Comparison of ENCODE assay signal across 8 cellular contexts in genomic region chr17:28743243-28744103, GRCh38. TPM values are rescaled to one million over a fixed set of nuclear protein-coding genes. Genes with fewer than 3 reads are reported as not detected.
DNase-seq lines count a peak whose midpoint lies in the region; ATAC-seq lines count a peak whose summit lies in the region.

TSS of gene TRAF4 (plus strand) at chr17:28744011. CDS start at chr17:28744113, 102 bp downstream.

- peaks cover 2% of the 10 kb centered on the region for H3K9me3 Mint-ChIP-seq in activated CD4-positive, alpha-beta T cell treated with anti-CD3 and anti-CD28 coated beads, Interleukin-2, amount 10 ng/mL, durations not matched to agents 7 days and 5 days
- H3K9me3 Mint-ChIP-seq in dendritic cell treated with granulocyte-macrophage colony-stimulating factor and Interleukin-4, amounts not matched to agents 40 ng/mL and 50 ng/mL, for 4 days: no peaks in the 10 kb centered on the region

- H3K27me3 Mint-ChIP-seq in activated CD4-positive, alpha-beta T cell treated with anti-CD3 and anti-CD28 coated beads, Interleukin-2, amount 10 ng/mL, durations not matched to agents 7 days and 5 days: no peaks in the 10 kb centered on the region
- peaks cover 18% of the 10 kb centered on the region for H3K27me3 Mint-ChIP-seq in dendritic cell treated with granulocyte-macrophage colony-stimulating factor and Interleukin-4, amounts not matched to agents 40 ng/mL and 50 ng/mL, for 4 days

- peak within 1 kb of the TSS; percentile 94 for H3K27ac Mint-ChIP-seq in activated CD4-positive, alpha-beta T cell treated with anti-CD3 and anti-CD28 coated beads, Interleukin-2, amount 10 ng/mL, durations not matched to agents 7 days and 5 days
- H3K27ac Mint-ChIP-seq in dendritic cell treated with granulocyte-macrophage colony-stimulating factor and Interleukin-4, amounts not matched to agents 40 ng/mL and 50 ng/mL, for 4 days: peak within 1 kb of the TSS; percentile 85

- peaks cover 42% of the 10 kb centered on the region for H3K4me1 Mint-ChIP-seq in activated CD4-positive, alpha-beta T cell treated with anti-CD3 and anti-CD28 coated beads, Interleukin-2, amount 10 ng/mL, durations not matched to agents 7 days and 5 days
- peaks cover 57% of the 10 kb centered on the region for H3K4me1 Mint-ChIP-seq in dendritic cell treated with granulocyte-macrophage colony-stimulating factor and Interleukin-4, amounts not matched to agents 40 ng/mL and 50 ng/mL, for 4 days (ENCODE audit: low read depth)

- POLR2A ChIA-PET in activated CD4-positive, alpha-beta T cell treated with anti-CD3 and anti-CD28 coated beads, Interleukin-2, amount 10 ng/mL, durations not matched to agents 7 days and 5 days (lab: Charles Lee): interaction anchor here (1.0 kb wide), 1 partner anchor 17 kb away, joined by 3 read pairs; no protein-coding TSS in a partner anchor

- CTCF ChIA-PET in activated CD4-positive, alpha-beta T cell treated with anti-CD3 and anti-CD28 coated beads, Interleukin-2, amount 10 ng/mL, durations not matched to agents 7 days and 5 days (lab: Charles Lee): interaction anchor here (0.6 to 20.1 kb wide), 4 partner anchors 8 to 159 kb away, joined by 3 to 420 read pairs (median 4); partner anchors contain the start of genes DHRS13, NEK8 and TLCD1

- intact Hi-C loops in dendritic cell treated with granulocyte-macrophage colony-stimulating factor and Interleukin-4, amounts not matched to agents 40 ng/mL and 50 ng/mL, for 4 days (cut with micrococcal nuclease): loop anchor here (1.0 kb wide), 1 partner anchor 15 kb away; the partner anchor contains the start of gene NEK8

- ATAC-seq in GM19043 (IDR thresholded peaks at IDR 0.05; ENCODE audit: low read depth, unreplicated experiment) (peak; percentile 45), HG03342 (IDR thresholded peaks at IDR 0.05; ENCODE audit: unreplicated experiment) (peak; percentile 60), left lobe of liver (peak; percentile 76)

- peak; percentile 83 for DNase-seq in Ammon's horn (ENCODE audit: low spot score)
- peak; percentile 80 to 92 for DNase-seq in NCI-H524 (lab: John Stamatoyannopoulos, UW)
- DNase-seq in activated CD4-positive, alpha-beta T cell treated with anti-CD3 and anti-CD28 coated beads, Interleukin-2, amount 10 ng/mL, durations not matched to agents 7 days and 5 days: peak; percentile 77
- DNase-seq in left lobe of liver (ENCODE audit: low spot score): peak; percentile 79
- DNase-seq in stimulated activated CD4-positive, alpha-beta T cell treated with anti-CD3 and anti-CD28 coated beads, Interleukin-2, amount 100 ng/mL, for 48 hours: peak; percentile 76 to 78

- peak within 1 kb of the TSS; percentile 89 for H3K4me3 Mint-ChIP-seq in activated CD4-positive, alpha-beta T cell treated with anti-CD3 and anti-CD28 coated beads, Interleukin-2, amount 10 ng/mL, durations not matched to agents 7 days and 5 days
- peak within 1 kb of the TSS; percentile 79 for H3K4me3 Mint-ChIP-seq in dendritic cell treated with granulocyte-macrophage colony-stimulating factor and Interleukin-4, amounts not matched to agents 40 ng/mL and 50 ng/mL, for 4 days

- peaks cover 13% of the 10 kb centered on the region for H3K36me3 Mint-ChIP-seq in activated CD4-positive, alpha-beta T cell treated with anti-CD3 and anti-CD28 coated beads, Interleukin-2, amount 10 ng/mL, durations not matched to agents 7 days and 5 days (ENCODE audit: low read depth)
- peaks cover 25% of the 10 kb centered on the region for H3K36me3 Mint-ChIP-seq in dendritic cell treated with granulocyte-macrophage colony-stimulating factor and Interleukin-4, amounts not matched to agents 40 ng/mL and 50 ng/mL, for 4 days (ENCODE audit: low read depth)

RNA-seq across cellular contexts. Expression of gene TRAF4, which starts in this region (rescaled TPM):
- total RNA-seq in activated CD4-positive, alpha-beta T cell treated with anti-CD3 and anti-CD28 coated beads, Interleukin-2, amount 10 ng/mL, durations not matched to agents 7 days and 5 days: 10 to 100 TPM; 44.9 to 45.1 TPM
- 49.0 TPM for total RNA-seq in left lobe of liver

Comparison
In these comparisons a context has a peak if more than half of its experiments do, and no peak if none do; other contexts are left out.
1. Peak in every context shown above with its lines: DNase-seq and ATAC-seq.